ENCODE assay signal across 14 cellular contexts in the genomic region with DNA sequence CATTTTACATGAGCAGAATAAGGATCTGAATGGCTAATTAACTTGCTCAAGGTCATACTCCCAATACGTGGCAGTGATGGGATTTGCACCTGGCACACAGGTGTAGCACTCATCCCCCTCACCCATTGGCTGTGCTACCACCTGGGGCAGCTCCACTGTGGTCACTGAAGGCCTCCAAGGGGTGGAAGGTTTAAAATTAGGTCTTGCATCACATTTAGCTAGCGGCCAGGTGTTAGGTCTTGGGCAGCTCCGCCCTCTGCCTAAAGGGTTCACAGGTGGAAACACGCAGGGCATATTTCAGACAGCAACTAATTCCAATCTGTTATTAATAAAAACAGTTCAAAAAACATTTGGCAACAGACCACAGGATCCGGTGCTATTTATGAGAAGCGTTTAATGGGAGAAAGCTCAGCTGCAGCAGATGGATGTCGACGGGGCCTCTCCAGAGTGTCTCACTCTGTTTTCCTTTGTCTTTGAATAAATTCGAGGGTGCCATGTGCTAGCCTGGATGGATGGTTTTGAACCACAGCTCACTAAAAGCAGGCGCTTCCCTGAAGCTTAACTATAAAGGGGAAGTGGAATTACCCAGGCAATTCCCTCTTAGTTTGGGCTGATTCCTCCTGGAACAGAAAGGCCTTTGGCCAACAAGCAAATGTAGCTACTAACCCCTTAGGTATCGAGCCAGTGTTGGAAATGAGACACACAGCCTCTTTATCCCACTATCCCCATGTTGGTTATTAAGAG.
"Had no signal": no experiment of that assay in that cellular context is flagged by ENCODE, and none has a peak within 500 bp of the region (broad histone marks: within the 10 kb centered on the region; RNA-seq: fewer than 3 reads in every experiment).

No MANE protein-coding gene starts in this region.

- H3K27ac ChIP-seq: gastroesophageal sphincter, hepatocyte, testis had no signal

- H3K4me1 Mint-ChIP-seq: activated naive CD4-positive, alpha-beta T cell treated with anti-CD3 and anti-CD28 coated beads, Interleukin-2, amount 50 U/mL, for 24 hours; stimulated activated naive CD8-positive, alpha-beta T cell treated with anti-CD3 and anti-CD28 coated beads, Interleukin-15, amount 100 ng/mL, for 72 hours had no signal

- H3K27me3 ChIP-seq: hepatocyte, testis had no signal

- H3K4me1 ChIP-seq: gastroesophageal sphincter, testis had no signal

- H3K79me2 ChIP-seq: hepatocyte had no signal

- H3K27ac Mint-ChIP-seq: activated naive CD4-positive, alpha-beta T cell treated with anti-CD3 and anti-CD28 coated beads, Interleukin-2, amount 50 U/mL, for 24 hours; activated T-cell treated with anti-CD3 and anti-CD28 coated beads, Interleukin-2, amount 50 U/mL, for 24 hours; nephron progenitor cell; stimulated activated naive CD8-positive, alpha-beta T cell treated with anti-CD3 and anti-CD28 coated beads, Interleukin-15, amount 100 ng/mL, for 72 hours had no signal

- H3K4me3 Mint-ChIP-seq: activated naive CD4-positive, alpha-beta T cell treated with anti-CD3 and anti-CD28 coated beads, Interleukin-2, amount 50 U/mL, for 24 hours; activated T-cell treated with anti-CD3 and anti-CD28 coated beads, Interleukin-2, amount 50 U/mL, for 24 hours; nephron progenitor cell; stimulated activated naive CD8-positive, alpha-beta T cell treated with anti-CD3 and anti-CD28 coated beads, Interleukin-15, amount 100 ng/mL, for 72 hours had no signal

- H3K4me2 ChIP-seq: hepatocyte had no signal

- H2AFZ ChIP-seq: hepatocyte had no signal

- H3K36me3 Mint-ChIP-seq: activated naive CD4-positive, alpha-beta T cell treated with anti-CD3 and anti-CD28 coated beads, Interleukin-2, amount 50 U/mL, for 24 hours had no signal

- ATAC-seq: gastroesophageal sphincter; stimulated activated naive CD8-positive, alpha-beta T cell treated with anti-CD3 and anti-CD28 coated beads, Interleukin-15, amount 100 ng/mL, for 72 hours had no signal

- DNase-seq: activated CD4-positive, alpha-beta T cell treated with anti-CD3 and anti-CD28 coated beads, Interleukin-2, amount 50 U/mL, for 1 hour; activated CD4-positive, CD25-positive, alpha-beta regulatory T cell; activated effector memory CD4-positive, alpha-beta T cell treated with Interleukin-2 at 50 U/mL for 16 hours; activated T-cell treated with anti-CD3 and anti-CD28 coated beads, Interleukin-2, amount 50 U/mL, for 24 hours; caudate nucleus; cortex of kidney; effector CD8-positive, alpha-beta T cell; nephron progenitor cell; stimulated activated CD4-positive, alpha-beta T cell treated with anti-CD3 and anti-CD28 coated beads, Interleukin-4, amount 100 ng/mL, for 4 hours; stimulated activated naive CD8-positive, alpha-beta T cell treated with anti-CD3 and anti-CD28 coated beads, Interleukin-15, amount 100 ng/mL, for 72 hours; testis had no signal

- H3K9me3 ChIP-seq: testis had no signal

- H3K27me3 Mint-ChIP-seq: activated naive CD4-positive, alpha-beta T cell treated with anti-CD3 and anti-CD28 coated beads, Interleukin-2, amount 50 U/mL, for 24 hours; activated T-cell treated with anti-CD3 and anti-CD28 coated beads, Interleukin-2, amount 50 U/mL, for 24 hours; stimulated activated naive CD8-positive, alpha-beta T cell treated with anti-CD3 and anti-CD28 coated beads, Interleukin-15, amount 100 ng/mL, for 72 hours had no signal
